Comparison of ENCODE assay signal across 10 cellular contexts in genomic region chr12:108815875-108816594, GRCh38.
DNase-seq lines count a peak whose midpoint lies in the region; ATAC-seq and TF ChIP-seq lines count a peak whose summit lies in the region.
"Had no signal": no experiment of that assay in that cellular context is flagged by ENCODE, and none has a peak within 500 bp of the region (broad histone marks: within the 10 kb centered on the region; RNA-seq: fewer than 3 reads in every experiment).

No MANE protein-coding gene starts in this region.

- DNase-seq in RWPE1 (ENCODE audit: low spot score), result no peak
- peak; percentile 85 for DNase-seq in epithelial cell of prostate (ENCODE audit: low read depth, low spot score)
- no peak for DNase-seq in putamen (ENCODE audit: low spot score)
- DNase-seq in NOMO-1 treated with DMSO at 0.1 percent for 48 hours (lab: John Stamatoyannopoulos, UW; ENCODE audit: unreplicated experiment), result no peak
- DNase-seq: CD4-positive, CD25-positive, alpha-beta regulatory T cell; NCI-H1092 treated with DMSO at 0.1 percent for 48 hours had no signal

- TF ChIP-seq CTCF in RWPE1 (conservative IDR thresholded peaks at IDR 0.05; ENCODE audit: low read depth) (no peak), neutrophil (IDR thresholded peaks at IDR 0.05) (no peak)

- POLR2A ChIA-PET in RWPE1 (lab: Yijun Ruan, JAX; ENCODE audit: low non-redundant PET), result interaction anchor here (0.7 to 1.3 kb wide), 2 partner anchors 22 to 41 kb away, joined by 4 read pairs; no protein-coding TSS in a partner anchor

- H3K27me3 ChIP-seq in BLaER1 treated with 17β-estradiol and CSF1 and Interleukin-3, amounts not matched to agents 10 nM and 100 nM, result no peaks in the 10 kb centered on the region
- no peaks in the 10 kb centered on the region for H3K27me3 ChIP-seq in neutrophil

- peaks cover 23 to 80% (median 40%) of the 10 kb centered on the region in 10 experiments for H3K4me1 ChIP-seq in BLaER1 treated with 17β-estradiol and CSF1 and Interleukin-3, amounts not matched to agents 10 nM and 100 nM
- H3K4me1 ChIP-seq in neutrophil (ENCODE audit: control insufficient read depth in 1 of 2, insufficient read depth in 1 of 2, low read depth in 1 of 2, low read length in 1 of 2), result peaks cover 25 to 26% of the 10 kb centered on the region in 2 experiments

- H3K9me3 ChIP-seq in BLaER1 treated with 17β-estradiol and CSF1 and Interleukin-3, amounts not matched to agents 10 nM and 100 nM (replicated peaks in 1 of 11), result no peaks in the 10 kb centered on the region
- no peaks in the 10 kb centered on the region for H3K9me3 ChIP-seq in neutrophil

- ATAC-seq in HG03378 (IDR thresholded peaks at IDR 0.05; ENCODE audit: unreplicated experiment), result no peak
- ATAC-seq in GM21528 (IDR thresholded peaks at IDR 0.05; ENCODE audit: low FRiP score, unreplicated experiment), result no peak

- H3K36me3 ChIP-seq in BLaER1 treated with 17β-estradiol and CSF1 and Interleukin-3, amounts not matched to agents 10 nM and 100 nM, result peaks cover 41 to 92% (median 68%) of the 10 kb centered on the region in 11 experiments
- H3K36me3 ChIP-seq in neutrophil, result peaks cover 57% of the 10 kb centered on the region

- H4K20me1 ChIP-seq in BLaER1 treated with 17β-estradiol and CSF1 and Interleukin-3, amounts not matched to agents 10 nM and 100 nM, result peaks cover 0 to 20% (median 0%) of the 10 kb centered on the region in 11 experiments; a peak in 8 of 22 replicates

- no peak overlapping the region for H3K4me3 ChIP-seq in BLaER1 treated with 17β-estradiol and CSF1 and Interleukin-3, amounts not matched to agents 10 nM and 100 nM
- no peak overlapping the region for H3K4me3 ChIP-seq in neutrophil (ENCODE audit: low read depth in 1 of 2, low read length in 1 of 2)

- H3K4me2 ChIP-seq in BLaER1 treated with 17β-estradiol and CSF1 and Interleukin-3, amounts not matched to agents 10 nM and 100 nM, result peak overlapping the region; percentile 11 to 51 (median 25); a peak in 17 of 22 replicates

- no peak overlapping the region for H3K27ac ChIP-seq in BLaER1 treated with 17β-estradiol and CSF1 and Interleukin-3, amounts not matched to agents 10 nM and 100 nM
- H3K27ac ChIP-seq in RWPE1 (peak overlapping the region; percentile 92), epithelial cell of prostate (peak overlapping the region; percentile 97), neutrophil (peak overlapping the region; percentile 33)

- CTCF ChIA-PET in RWPE1 (lab: Yijun Ruan, JAX), result interaction anchor here (0.5 to 2.2 kb wide), 3 partner anchors 25 to 281 kb away, joined by 3 to 8 read pairs (median 5); partner anchors contain the start of gene UNG

- H3K9ac ChIP-seq in BLaER1 treated with 17β-estradiol and CSF1 and Interleukin-3, amounts not matched to agents 10 nM and 100 nM, result peak overlapping the region in 2 of 11 experiments; percentile 0 to 18; a peak in 2 of 22 replicates

Comparison
In these comparisons a context has a peak if more than half of its experiments do, and no peak if none do; other contexts are left out.
1. H3K27ac ChIP-seq: peak in RWPE1 (single experiment), epithelial cell of prostate (single experiment) and neutrophil (single experiment); none in BLaER1 treated with 17β-estradiol and CSF1 and Interleukin-3, amounts not matched to agents 10 nM and 100 nM (0 of 11).